Comparison of ENCODE assay signal across 4 cellular contexts in genomic region chr3:195664131-195664530, GRCh38. TPM values are rescaled to one million over a fixed set of nuclear protein-coding genes. Genes with fewer than 3 reads are reported as not detected.
"Had no signal": no experiment of that assay in that cellular context is flagged by ENCODE, and none has a peak within 500 bp of the region (broad histone marks: within the 10 kb centered on the region; RNA-seq: fewer than 3 reads in every experiment).

No MANE protein-coding gene starts in this region.

RNA-seq across cellular contexts. Expression of gene MUC20, which starts 56.6 kb away (rescaled TPM):
- total RNA-seq: RPMI7951, SJCRH30, SJSA1, SK-MEL-5 had no signal
